8 cellular contexts compared by ENCODE assay signal in genomic region chr2:71070294-71071025, GRCh38. TPM values are rescaled to one million over a fixed set of nuclear protein-coding genes. Genes with fewer than 3 reads are reported as not detected.
DNase-seq lines count a peak whose midpoint lies in the region; ATAC-seq and TF ChIP-seq lines count a peak whose summit lies in the region.

No MANE protein-coding gene starts in this region.

- DNase-seq in BE2C (no peak), SK-MEL-5 (ENCODE audit: low read depth, low spot score) (peak; percentile 81), GDM1 (lab: John Stamatoyannopoulos, UW) (no peak)

- no peaks in the 10 kb centered on the region for H3K27me3 ChIP-seq in BE2C
- no peaks in the 10 kb centered on the region for H3K27me3 ChIP-seq in rectal smooth muscle tissue (ENCODE audit: control insufficient read depth, insufficient read depth, low read length)

- TF ChIP-seq POLR2A in GM19099 (IDR thresholded peaks at IDR 0.05; ENCODE audit: extremely low read depth, insufficient read length, low read depth) = peak; percentile 58

- H3K4me3 ChIP-seq in BE2C (ENCODE audit: low read depth, low read length) (no peak overlapping the region), rectal smooth muscle tissue (ENCODE audit: low read length) (peak overlapping the region; percentile 3)

- ATAC-seq in esophagus mucosa = peak; percentile 23
- ATAC-seq in GM21526 (IDR thresholded peaks at IDR 0.05; ENCODE audit: low FRiP score, unreplicated experiment) = no peak
- ATAC-seq in GM18868 (IDR thresholded peaks at IDR 0.05; ENCODE audit: unreplicated experiment) = no peak

- H3K4me1 ChIP-seq in BE2C (no peaks in the 10 kb centered on the region), rectal smooth muscle tissue (ENCODE audit: control insufficient read depth, insufficient read depth, low read length) (no peaks in the 10 kb centered on the region)

- H3K27ac ChIP-seq in rectal smooth muscle tissue (ENCODE audit: low read depth, low read length) = no peak overlapping the region

- TF ChIP-seq CTCF in BE2C (IDR thresholded peaks at IDR 0.05; ENCODE audit: low read depth, low read length) = peak; percentile 20; the same call in 1 of the 2 replicates

- H3K36me3 ChIP-seq in BE2C = no peaks in the 10 kb centered on the region
- H3K36me3 ChIP-seq in rectal smooth muscle tissue (ENCODE audit: control insufficient read depth, insufficient read depth, low read length) = peaks cover 11% of the 10 kb centered on the region

- H3K9ac ChIP-seq in rectal smooth muscle tissue (ENCODE audit: low read length) = no peak overlapping the region

- H3K9me3 ChIP-seq in BE2C = no peaks in the 10 kb centered on the region

- in situ Hi-C loops in SK-MEL-5 (cut with HindIII; ENCODE audit: low pct_unique_long_range_greater_than_20kb, low sequenced_read_pairs) = no loop called here

RNA-seq across cellular contexts. Expression of gene NAGK, which starts 2.0 kb away (rescaled TPM):
- polyA plus RNA-seq in BE2C (2012; ENCODE audit: insufficient read depth, insufficient read length, low read depth) = 24.8 TPM
- total RNA-seq in SK-MEL-5 (2014; rRNA removed; shearing (Covaris generic)) = 66.9 and 85.2 TPM in 2 replicates
- polyA plus RNA-seq in SK-MEL-5 (2015; cell fraction: cytosol; rRNA removed) = 53.6 and 73.3 TPM in 2 replicates
- 138 and 163 TPM in 2 replicates for polyA plus RNA-seq in SK-MEL-5 (2015; cell fraction: nucleus; rRNA removed)
- total RNA-seq in esophagus mucosa = 200 TPM

RNA-seq across cellular contexts. Expression of gene MCEE, which starts 59.6 kb away (rescaled TPM):
- 6.1 TPM for polyA plus RNA-seq in BE2C (2012; ENCODE audit: insufficient read depth, insufficient read length, low read depth)
- 11.1 and 12.0 TPM in 2 replicates for total RNA-seq in SK-MEL-5 (2014; rRNA removed; shearing (Covaris generic))
- 7.8 and 11.5 TPM in 2 replicates for polyA plus RNA-seq in SK-MEL-5 (2015; cell fraction: cytosol; rRNA removed)
- polyA plus RNA-seq in SK-MEL-5 (2015; cell fraction: nucleus; rRNA removed) = 8.8 and 33.7 TPM in 2 replicates
- total RNA-seq in esophagus mucosa = 33.8 TPM

RNA-seq across cellular contexts. Expression of gene MPHOSPH10, which starts 60.0 kb away (rescaled TPM):
- polyA plus RNA-seq in BE2C (2012; ENCODE audit: insufficient read depth, insufficient read length, low read depth) = 39.8 TPM
- total RNA-seq in SK-MEL-5 (2014; rRNA removed; shearing (Covaris generic)) = 32.1 and 35.0 TPM in 2 replicates
- polyA plus RNA-seq in SK-MEL-5 (2015; cell fraction: cytosol; rRNA removed) = 35.4 and 37.6 TPM in 2 replicates
- 41.9 and 48.0 TPM in 2 replicates for polyA plus RNA-seq in SK-MEL-5 (2015; cell fraction: nucleus; rRNA removed)
- 31.4 TPM for total RNA-seq in esophagus mucosa
